Comparison of ENCODE assay signal across 1 cellular context in the genomic region with DNA sequence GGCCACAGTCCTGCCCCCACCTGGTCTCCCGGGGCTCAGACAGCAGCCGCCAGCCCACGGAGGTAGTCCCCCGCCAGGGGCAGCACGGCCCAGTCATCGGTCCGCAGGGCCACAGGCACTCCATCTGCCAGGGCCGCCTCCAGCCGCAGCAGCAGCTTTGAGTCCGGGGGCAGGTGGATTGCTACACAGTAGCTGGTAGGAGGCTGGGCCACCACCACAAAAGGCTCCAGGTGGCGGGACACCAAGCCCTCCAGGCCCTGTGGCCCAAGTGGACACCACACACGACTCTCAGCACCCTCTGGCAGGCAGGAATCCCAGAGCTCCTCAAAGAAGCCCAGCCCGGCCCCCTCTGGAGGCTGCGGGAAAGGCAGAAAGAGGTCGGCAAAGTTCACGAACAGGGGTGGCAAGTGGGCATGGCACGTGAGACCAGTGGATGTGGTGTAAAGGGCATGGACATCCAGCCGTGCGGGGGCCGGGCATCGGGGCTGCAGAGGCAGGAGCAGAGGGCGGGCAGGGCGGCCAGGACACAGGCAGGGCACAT.
TF ChIP-seq lines count a peak whose summit lies in the region.

No MANE protein-coding gene starts in this region.

TF ChIP-seq in K562, 482 proteins besides CTCF, POLR2A, EP300 and RAD21:
- TF ChIP-seq MYBL2 (IDR thresholded peaks at IDR 0.05; ENCODE audit: low read depth) (no peak), MYBL2 (CRISPR knock-in tag; IDR thresholded peaks at IDR 0.05; ENCODE audit: borderline replicate concordance) (no peak), XRCC4 (IDR thresholded peaks at IDR 0.05; ENCODE audit: extremely low read depth, insufficient read depth, insufficient read length) (no peak), ZFX (CRISPR knock-in tag; IDR thresholded peaks at IDR 0.05) (no peak), POLR2G (IDR thresholded peaks at IDR 0.05; ENCODE audit: low read depth, low read length) (0 out of 2 replicates have a peak, but pooled peaks have one; percentile 46), SMARCC2 (IDR thresholded peaks at IDR 0.05; ENCODE audit: low read depth) (no peak), RBM15 (IDR thresholded peaks at IDR 0.05; ENCODE audit: insufficient read depth, low read length) (no peak), ZFP30 (CRISPR knock-in tag; IDR thresholded peaks at IDR 0.05; ENCODE audit: borderline replicate concordance) (no peak), ASH1L (IDR thresholded peaks at IDR 0.05; ENCODE audit: borderline replicate concordance, low read depth, partially characterized antibody) (no peak), RBFOX2 (IDR thresholded peaks at IDR 0.05; ENCODE audit: low read depth, low read length) (peak; percentile 50), FOS (IDR thresholded peaks at IDR 0.05; ENCODE audit: extremely low read depth, insufficient read length) (no peak), ZNF785 (CRISPR knock-in tag; IDR thresholded peaks at IDR 0.05) (no peak), ZNF239 (CRISPR knock-in tag; IDR thresholded peaks at IDR 0.05) (no peak)
- TF ChIP-seq, protein P1, sequence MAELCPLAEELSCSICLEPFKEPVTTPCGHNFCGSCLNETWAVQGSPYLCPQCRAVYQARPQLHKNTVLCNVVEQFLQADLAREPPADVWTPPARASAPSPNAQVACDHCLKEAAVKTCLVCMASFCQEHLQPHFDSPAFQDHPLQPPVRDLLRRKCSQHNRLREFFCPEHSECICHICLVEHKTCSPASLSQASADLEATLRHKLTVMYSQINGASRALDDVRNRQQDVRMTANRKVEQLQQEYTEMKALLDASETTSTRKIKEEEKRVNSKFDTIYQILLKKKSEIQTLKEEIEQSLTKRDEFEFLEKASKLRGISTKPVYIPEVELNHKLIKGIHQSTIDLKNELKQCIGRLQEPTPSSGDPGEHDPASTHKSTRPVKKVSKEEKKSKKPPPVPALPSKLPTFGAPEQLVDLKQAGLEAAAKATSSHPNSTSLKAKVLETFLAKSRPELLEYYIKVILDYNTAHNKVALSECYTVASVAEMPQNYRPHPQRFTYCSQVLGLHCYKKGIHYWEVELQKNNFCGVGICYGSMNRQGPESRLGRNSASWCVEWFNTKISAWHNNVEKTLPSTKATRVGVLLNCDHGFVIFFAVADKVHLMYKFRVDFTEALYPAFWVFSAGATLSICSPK (IDR thresholded peaks at IDR 0.05; ENCODE audit: borderline replicate concordance) = no peak
- TF ChIP-seq, protein P2, sequence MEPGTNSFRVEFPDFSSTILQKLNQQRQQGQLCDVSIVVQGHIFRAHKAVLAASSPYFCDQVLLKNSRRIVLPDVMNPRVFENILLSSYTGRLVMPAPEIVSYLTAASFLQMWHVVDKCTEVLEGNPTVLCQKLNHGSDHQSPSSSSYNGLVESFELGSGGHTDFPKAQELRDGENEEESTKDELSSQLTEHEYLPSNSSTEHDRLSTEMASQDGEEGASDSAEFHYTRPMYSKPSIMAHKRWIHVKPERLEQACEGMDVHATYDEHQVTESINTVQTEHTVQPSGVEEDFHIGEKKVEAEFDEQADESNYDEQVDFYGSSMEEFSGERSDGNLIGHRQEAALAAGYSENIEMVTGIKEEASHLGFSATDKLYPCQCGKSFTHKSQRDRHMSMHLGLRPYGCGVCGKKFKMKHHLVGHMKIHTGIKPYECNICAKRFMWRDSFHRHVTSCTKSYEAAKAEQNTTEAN (CRISPR knock-in tag; IDR thresholded peaks at IDR 0.05) = no peak
- TF ChIP-seq, protein P3, sequence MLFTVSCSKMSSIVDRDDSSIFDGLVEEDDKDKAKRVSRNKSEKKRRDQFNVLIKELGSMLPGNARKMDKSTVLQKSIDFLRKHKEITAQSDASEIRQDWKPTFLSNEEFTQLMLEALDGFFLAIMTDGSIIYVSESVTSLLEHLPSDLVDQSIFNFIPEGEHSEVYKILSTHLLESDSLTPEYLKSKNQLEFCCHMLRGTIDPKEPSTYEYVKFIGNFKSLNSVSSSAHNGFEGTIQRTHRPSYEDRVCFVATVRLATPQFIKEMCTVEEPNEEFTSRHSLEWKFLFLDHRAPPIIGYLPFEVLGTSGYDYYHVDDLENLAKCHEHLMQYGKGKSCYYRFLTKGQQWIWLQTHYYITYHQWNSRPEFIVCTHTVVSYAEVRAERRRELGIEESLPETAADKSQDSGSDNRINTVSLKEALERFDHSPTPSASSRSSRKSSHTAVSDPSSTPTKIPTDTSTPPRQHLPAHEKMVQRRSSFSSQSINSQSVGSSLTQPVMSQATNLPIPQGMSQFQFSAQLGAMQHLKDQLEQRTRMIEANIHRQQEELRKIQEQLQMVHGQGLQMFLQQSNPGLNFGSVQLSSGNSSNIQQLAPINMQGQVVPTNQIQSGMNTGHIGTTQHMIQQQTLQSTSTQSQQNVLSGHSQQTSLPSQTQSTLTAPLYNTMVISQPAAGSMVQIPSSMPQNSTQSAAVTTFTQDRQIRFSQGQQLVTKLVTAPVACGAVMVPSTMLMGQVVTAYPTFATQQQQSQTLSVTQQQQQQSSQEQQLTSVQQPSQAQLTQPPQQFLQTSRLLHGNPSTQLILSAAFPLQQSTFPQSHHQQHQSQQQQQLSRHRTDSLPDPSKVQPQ (CRISPR knock-in tag; IDR thresholded peaks at IDR 0.05; ENCODE audit: borderline replicate concordance) = no peak
- TF ChIP-seq, protein P4, sequence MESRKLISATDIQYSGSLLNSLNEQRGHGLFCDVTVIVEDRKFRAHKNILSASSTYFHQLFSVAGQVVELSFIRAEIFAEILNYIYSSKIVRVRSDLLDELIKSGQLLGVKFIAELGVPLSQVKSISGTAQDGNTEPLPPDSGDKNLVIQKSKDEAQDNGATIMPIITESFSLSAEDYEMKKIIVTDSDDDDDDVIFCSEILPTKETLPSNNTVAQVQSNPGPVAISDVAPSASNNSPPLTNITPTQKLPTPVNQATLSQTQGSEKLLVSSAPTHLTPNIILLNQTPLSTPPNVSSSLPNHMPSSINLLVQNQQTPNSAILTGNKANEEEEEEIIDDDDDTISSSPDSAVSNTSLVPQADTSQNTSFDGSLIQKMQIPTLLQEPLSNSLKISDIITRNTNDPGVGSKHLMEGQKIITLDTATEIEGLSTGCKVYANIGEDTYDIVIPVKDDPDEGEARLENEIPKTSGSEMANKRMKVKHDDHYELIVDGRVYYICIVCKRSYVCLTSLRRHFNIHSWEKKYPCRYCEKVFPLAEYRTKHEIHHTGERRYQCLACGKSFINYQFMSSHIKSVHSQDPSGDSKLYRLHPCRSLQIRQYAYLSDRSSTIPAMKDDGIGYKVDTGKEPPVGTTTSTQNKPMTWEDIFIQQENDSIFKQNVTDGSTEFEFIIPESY (CRISPR knock-in tag; IDR thresholded peaks at IDR 0.05) = 0 out of 2 replicates have a peak, but pooled peaks have one; percentile 25
